In genomic region chr1:157272264-157272663, GRCh38 we compare ENCODE assay signal across 27 cellular contexts.
"Had no signal": no experiment of that assay in that cellular context is flagged by ENCODE, and none has a peak within 500 bp of the region (broad histone marks: within the 10 kb centered on the region; RNA-seq: fewer than 3 reads in every experiment).

No MANE protein-coding gene starts in this region.

- H3K36me3 ChIP-seq: left ventricle myocardium inferior, ovary, prostate gland, sigmoid colon, tibial nerve, uterus had no signal

- ATAC-seq: mucosa of descending colon; naive thymus-derived CD4-positive, alpha-beta T cell; natural killer cell treated with Interleukin-12 subunit alpha and Interleukin-12 subunit beta and Interleukin-15 and Interleukin-18, amount 100 ng/mL, for 72 hours; right cardiac atrium; stimulated activated memory B cell treated with anti-CD40 and anti-IgM and Interleukin-4, amounts not matched to agents 10 μg/mL and 1 μg/mL and 100 μg/mL, for 72 hours; stimulated activated naive CD8-positive, alpha-beta T cell treated with anti-CD3 and anti-CD28 coated beads, Interleukin-15, amount 100 ng/mL, for 72 hours had no signal

- H3K36me3 Mint-ChIP-seq: immature natural killer cell; naive thymus-derived CD4-positive, alpha-beta T cell; natural killer cell treated with Interleukin-12 subunit alpha and Interleukin-12 subunit beta and Interleukin-15 and Interleukin-18, amount 100 ng/mL, for 72 hours; stimulated activated memory B cell treated with anti-CD40 and anti-IgM and Interleukin-4, amounts not matched to agents 10 μg/mL and 1 μg/mL and 100 μg/mL, for 72 hours; type B pancreatic cell had no signal

- H3K27me3 ChIP-seq: ovary, sigmoid colon, tibial nerve, uterus had no signal

- H3K27ac Mint-ChIP-seq: immature natural killer cell; naive thymus-derived CD4-positive, alpha-beta T cell; natural killer cell treated with Interleukin-12 subunit alpha and Interleukin-12 subunit beta and Interleukin-15 and Interleukin-18, amount 100 ng/mL, for 72 hours; stimulated activated memory B cell treated with anti-CD40 and anti-IgM and Interleukin-4, amounts not matched to agents 10 μg/mL and 1 μg/mL and 100 μg/mL, for 72 hours; stimulated activated naive CD8-positive, alpha-beta T cell treated with anti-CD3 and anti-CD28 coated beads, Interleukin-15, amount 100 ng/mL, for 72 hours had no signal

- H3K27ac ChIP-seq: left ventricle myocardium inferior, ovary, prostate gland, sigmoid colon, tibial nerve, uterus had no signal

- H3K9me3 ChIP-seq: left ventricle myocardium inferior, mucosa of descending colon, ovary, prostate gland, sigmoid colon, tibial nerve, uterus had no signal

- H3K4me3 Mint-ChIP-seq: immature natural killer cell; naive thymus-derived CD4-positive, alpha-beta T cell; natural killer cell treated with Interleukin-12 subunit alpha and Interleukin-12 subunit beta and Interleukin-15 and Interleukin-18, amount 100 ng/mL, for 72 hours; stimulated activated memory B cell treated with anti-CD40 and anti-IgM and Interleukin-4, amounts not matched to agents 10 μg/mL and 1 μg/mL and 100 μg/mL, for 72 hours; stimulated activated naive CD8-positive, alpha-beta T cell treated with anti-CD3 and anti-CD28 coated beads, Interleukin-15, amount 100 ng/mL, for 72 hours; type B pancreatic cell had no signal

- H3K9me3 Mint-ChIP-seq: immature natural killer cell; naive thymus-derived CD4-positive, alpha-beta T cell; natural killer cell treated with Interleukin-12 subunit alpha and Interleukin-12 subunit beta and Interleukin-15 and Interleukin-18, amount 100 ng/mL, for 72 hours; stimulated activated memory B cell treated with anti-CD40 and anti-IgM and Interleukin-4, amounts not matched to agents 10 μg/mL and 1 μg/mL and 100 μg/mL, for 72 hours; stimulated activated naive CD8-positive, alpha-beta T cell treated with anti-CD3 and anti-CD28 coated beads, Interleukin-15, amount 100 ng/mL, for 72 hours; type B pancreatic cell had no signal

- H3K4me1 Mint-ChIP-seq: immature natural killer cell; stimulated activated naive CD8-positive, alpha-beta T cell treated with anti-CD3 and anti-CD28 coated beads, Interleukin-15, amount 100 ng/mL, for 72 hours had no signal

- H3K4me1 ChIP-seq: left ventricle myocardium inferior, prostate gland, sigmoid colon, tibial nerve, uterus had no signal

- FAIRE-seq: islet of Langerhans, kidney, small intestine had no signal

- DNase-seq: hypothalamus; immature natural killer cell; kidney; left ventricle myocardium inferior; midbrain; mucosa of descending colon; naive thymus-derived CD4-positive, alpha-beta T cell; ovary; retina; right cardiac atrium; sigmoid colon; small intestine; stimulated activated CD4-positive, alpha-beta T cell treated with anti-CD3 and anti-CD28 coated beads, Interleukin-1b, Interleukin-23, amount 100 ng/mL, for 48 hours; stimulated activated CD4-positive, alpha-beta T cell treated with anti-CD3 and anti-CD28 coated beads, Interleukin-2, amount 100 ng/mL, for 48 hours; stimulated activated CD4-positive, alpha-beta T cell treated with anti-CD3 and anti-CD28 coated beads, Interleukin-4, amount 100 ng/mL, for 4 hours; stimulated activated CD8-positive, alpha-beta memory T cell treated with anti-CD3 and anti-CD28 coated beads, Interleukin-4, amount 100 ng/mL, for 48 hours; stimulated activated naive CD4-positive, alpha-beta T cell treated with Interleukin-2 at 50 U/mL for 16 hours; stimulated activated naive CD8-positive, alpha-beta T cell treated with anti-CD3 and anti-CD28 coated beads, Interleukin-15, amount 100 ng/mL, for 72 hours; substantia nigra; uterus had no signal

- H3K4me3 ChIP-seq: left ventricle myocardium inferior, lung, mucosa of descending colon, ovary, prostate gland, sigmoid colon, tibial nerve, uterus had no signal

- H3K27me3 Mint-ChIP-seq: stimulated activated memory B cell treated with anti-CD40 and anti-IgM and Interleukin-4, amounts not matched to agents 10 μg/mL and 1 μg/mL and 100 μg/mL, for 72 hours had no signal
